ENCODE assay signal across 1 cellular context in genomic region chr4:127622621-127622922, GRCh38.
TF ChIP-seq lines count a peak whose summit lies in the region.

No MANE protein-coding gene starts in this region.

TF ChIP-seq in GM23338, 12 proteins besides CTCF, POLR2A, EP300 and RAD21 (continued from another document):
- TF ChIP-seq ZNF462 (CRISPR knock-in tag; IDR thresholded peaks at IDR 0.05): no peak
- TF ChIP-seq ZNF114 (CRISPR knock-in tag; IDR thresholded peaks at IDR 0.05): no peak
- no peak for TF ChIP-seq EZH2 (IDR thresholded peaks at IDR 0.05; ENCODE audit: low read depth, unreplicated experiment)
- TF ChIP-seq STAT1 (IDR thresholded peaks at IDR 0.05; ENCODE audit: unreplicated experiment): no peak
- TF ChIP-seq POLR2AphosphoS5 (IDR thresholded peaks at IDR 0.05; ENCODE audit: low read depth): no peak
